In genomic region chr4:7043521-7044414, GRCh38 we compare ENCODE assay signal across 8 cellular contexts. TPM values are rescaled to one million over a fixed set of nuclear protein-coding genes. Genes with fewer than 3 reads are reported as not detected.
DNase-seq lines count a peak whose midpoint lies in the region; ATAC-seq and TF ChIP-seq lines count a peak whose summit lies in the region.

No MANE protein-coding gene starts in this region.

- peaks cover 6% of the 10 kb centered on the region for H3K4me1 ChIP-seq in cardiac muscle cell (ENCODE audit: low read depth)

- H3K9me3 ChIP-seq in cardiac muscle cell (ENCODE audit: low read depth) = no peaks in the 10 kb centered on the region

- peak overlapping the region; percentile 75 for H3K27ac ChIP-seq in cardiac muscle cell

- DNase-seq in NCI-H748 (lab: John Stamatoyannopoulos, UW; ENCODE audit: unreplicated experiment) (peak; percentile 49), NCI-H748 treated with DMSO at 0.1 percent for 48 hours (lab: John Stamatoyannopoulos, UW) (no peak), cardiac muscle cell (ENCODE audit: low read depth in 1 of 2, low spot score in 1 of 2) (peak; percentile 50 to 53), retina (peak; percentile 86), middle frontal gyrus (ENCODE audit: extremely low spot score, low spot score) (no peak)
- peak; percentile 59 for DNase-seq in activated naive CD4-positive, alpha-beta T cell treated with Interleukin-2 at 50 U/mL for 16 hours

- TF ChIP-seq POLR2A in Raji (IDR thresholded peaks at IDR 0.05; ENCODE audit: insufficient read depth, low read depth, low read length) = peak; percentile 10; the same call in 1 of the 2 replicates

- peak; percentile 28 for ATAC-seq in HG02981 (IDR thresholded peaks at IDR 0.05; ENCODE audit: unreplicated experiment)

- H3K27me3 ChIP-seq in cardiac muscle cell = no peaks in the 10 kb centered on the region

- H3K36me3 ChIP-seq in cardiac muscle cell = no peaks in the 10 kb centered on the region

- peak overlapping the region; percentile 78 for H3K4me3 ChIP-seq in cardiac muscle cell

- no peak for TF ChIP-seq CTCF in cardiac muscle cell (IDR thresholded peaks at IDR 0.05; ENCODE audit: low read depth, low read length)

RNA-seq across cellular contexts. Expression of gene TADA2B, which starts 0.6 kb away (rescaled TPM):
- total RNA-seq in cardiac muscle cell = 21.3 and 29.0 TPM in 2 replicates
- 21.5 and 22.0 TPM in 2 replicates for polyA plus RNA-seq in cardiac muscle cell

RNA-seq across cellular contexts. Expression of gene GRPEL1, which starts 24.1 kb away (rescaled TPM):
- 21.2 and 24.0 TPM in 2 replicates for total RNA-seq in cardiac muscle cell
- 57.8 and 58.8 TPM in 2 replicates for polyA plus RNA-seq in cardiac muscle cell

Comparison
In these comparisons a context has a peak if more than half of its experiments do, and no peak if none do; other contexts are left out.
1. DNase-seq: peak in NCI-H748 (single experiment), activated naive CD4-positive, alpha-beta T cell treated with Interleukin-2 at 50 U/mL for 16 hours (single experiment), cardiac muscle cell (2 of 2) and retina (single experiment); none in NCI-H748 treated with DMSO at 0.1 percent for 48 hours (single experiment) and middle frontal gyrus (single experiment).